In the genomic region with DNA sequence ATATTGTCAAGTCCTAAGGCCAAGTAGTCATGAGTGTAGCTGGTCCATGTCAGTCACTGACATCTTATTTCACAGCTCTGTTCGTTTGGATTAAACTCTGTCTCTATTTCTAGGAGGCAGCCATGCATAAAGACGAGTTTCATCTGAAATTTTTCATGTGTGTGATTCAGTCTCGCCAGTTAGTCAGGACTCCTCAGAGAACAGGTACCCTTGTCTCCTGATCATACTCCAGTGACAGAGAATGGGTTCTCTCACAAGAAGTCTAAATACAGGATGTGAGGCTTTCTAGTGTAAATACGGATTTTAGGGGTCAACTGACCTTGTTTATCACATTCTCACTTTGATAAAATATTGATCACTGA, we compare ENCODE assay signal across 13 cellular contexts. TPM values are rescaled to one million over a fixed set of nuclear protein-coding genes. Genes with fewer than 3 reads are reported as not detected.
A peak's percentile ranks its signal among the peaks of the same experiment; 100 is the strongest.
DNase-seq lines count a peak whose midpoint lies in the region; ATAC-seq and TF ChIP-seq lines count a peak whose summit lies in the region.
"Had no signal": no experiment of that assay in that cellular context is flagged by ENCODE, and none has a peak within 500 bp of the region (broad histone marks: within the 10 kb centered on the region; RNA-seq: fewer than 3 reads in every experiment).

No MANE protein-coding gene starts in this region.

- TF ChIP-seq CTCF in mammary epithelial cell (conservative IDR thresholded peaks at IDR 0.05 in 1 of 2, IDR thresholded peaks at IDR 0.05 in 1 of 2; ENCODE audit: extremely low read depth in 1 of 2, insufficient read depth in 1 of 2, low read depth in 1 of 2, low read length in 2 of 2) (no peak), MCF 10A (IDR thresholded peaks at IDR 0.05; ENCODE audit: unreplicated experiment) (no peak), SU-DHL-6 (IDR thresholded peaks at IDR 0.05; ENCODE audit: insufficient read depth, low read length, poor library complexity, severe bottlenecking) (no peak), type B pancreatic cell (conservative IDR thresholded peaks at IDR 0.05) (no peak)

- H3K4me2 ChIP-seq in mammary epithelial cell (ENCODE audit: insufficient read depth, low read depth, low read length) (no peak overlapping the region), SU-DHL-6 (ENCODE audit: low read depth, low read length, poor library complexity, severe bottlenecking) (peak overlapping the region; percentile 86)

- H3K4me1 Mint-ChIP-seq in MCF 10A (ENCODE audit: insufficient read depth, unreplicated experiment) (peaks cover 23% of the 10 kb centered on the region), type B pancreatic cell (ENCODE audit: unreplicated experiment) (peaks cover 17% of the 10 kb centered on the region)

- H3K4me3 Mint-ChIP-seq in MCF 10A (ENCODE audit: unreplicated experiment), result no peak overlapping the region
- H3K4me3 Mint-ChIP-seq in type B pancreatic cell, result no peak overlapping the region

- dilution Hi-C loops in mammary epithelial cell (cut with HindIII; ENCODE audit: low sequenced_read_pairs), result no loop called here

- H3K36me3 ChIP-seq in mammary epithelial cell (ENCODE audit: insufficient read depth, low read length), result no peaks in the 10 kb centered on the region
- no peaks in the 10 kb centered on the region for H3K36me3 ChIP-seq in SU-DHL-6 (ENCODE audit: low read length)
- H3K36me3 ChIP-seq: esophagus muscularis mucosa, neutrophil had no signal

- in situ Hi-C loops in mammary epithelial cell (cut with MboI; ENCODE audit: low sequenced_read_pairs in 2 of 2), result no loop called here

- no TSS peak for BruUV-seq in mammary epithelial cell (replicated peaks; lab: Mats Ljungman, UMichigan)
- BruUV-seq in MCF 10A (replicated peaks; lab: Mats Ljungman, UMichigan), result no TSS peak

- H3K79me2 ChIP-seq in mammary epithelial cell (ENCODE audit: insufficient read depth, low read length) (peaks cover 42% of the 10 kb centered on the region), SU-DHL-6 (ENCODE audit: insufficient read depth, low read length) (peaks cover 33% of the 10 kb centered on the region)

- DNase-seq in mammary epithelial cell (no peak), MCF 10A (ENCODE audit: unreplicated experiment) (no peak), kidney tubule cell (ENCODE audit: low spot score) (peak; percentile 72), type B pancreatic cell (ENCODE audit: extremely low spot score, unreplicated experiment) (no peak), caudate nucleus (lab: John Stamatoyannopoulos, UW) (no peak)
- DNase-seq: NCI-H1105 treated with DMSO at 0.1 percent for 48 hours, NCI-H774 had no signal

- WGBS in mammary epithelial cell (ENCODE audit: low coverage, missing lambda C conversion rate), result 55% methylated on average over 4 of the region's 4 CpGs

- H3K27me3 Mint-ChIP-seq in MCF 10A (ENCODE audit: insufficient read depth, unreplicated experiment) (peaks cover 12% of the 10 kb centered on the region), type B pancreatic cell (peaks cover 12% of the 10 kb centered on the region)

- H2AFZ ChIP-seq in mammary epithelial cell (ENCODE audit: low read depth, low read length), result no peak overlapping the region
- peak overlapping the region; percentile 67 for H2AFZ ChIP-seq in SU-DHL-6 (ENCODE audit: low read depth, low read length, severe bottlenecking)

- no peak for ATAC-seq in HG03439 (IDR thresholded peaks at IDR 0.05; ENCODE audit: unreplicated experiment)
- no peak for ATAC-seq in HG03378 (IDR thresholded peaks at IDR 0.05; ENCODE audit: unreplicated experiment)
- ATAC-seq: stimulated activated naive CD8-positive, alpha-beta T cell treated with anti-CD3 and anti-CD28 coated beads, Interleukin-15, Interleukin-2, amounts not matched to agents 100 U/mL and 50 U/mL, for 24 hours had no signal

- H3K9me2 ChIP-seq in SU-DHL-6 (replicated peaks; ENCODE audit: insufficient read depth, low read length), result no peaks in the 10 kb centered on the region

- intact Hi-C loops in mammary epithelial cell (cut with micrococcal nuclease), result loop anchor here (2.0 kb wide), 1 partner anchor 106 kb away; no protein-coding TSS in a partner anchor
- intact Hi-C loops in MCF 10A (cut with micrococcal nuclease), result loop anchor here (2.0 kb wide), 1 partner anchor 50 kb away; a partner anchor contains a TSS

- H3K27me3 ChIP-seq in mammary epithelial cell (ENCODE audit: insufficient read depth, low read length) (no peaks in the 10 kb centered on the region), SU-DHL-6 (ENCODE audit: low read length) (no peaks in the 10 kb centered on the region)
- H3K27me3 ChIP-seq: esophagus muscularis mucosa had no signal

- CTCF ChIA-PET in mammary epithelial cell (lab: Charles Lee; ENCODE audit: low non-redundant PET) (no interaction called here), MCF 10A (lab: Yijun Ruan, JAX) (interaction anchor here (0.6 to 1.5 kb wide), 6 partner anchors 10 to 60 kb away, joined by 3 to 5 read pairs (median 4); no protein-coding TSS in a partner anchor)

- H3K36me3 Mint-ChIP-seq in MCF 10A (ENCODE audit: insufficient read depth, unreplicated experiment) (peaks cover 6% of the 10 kb centered on the region), type B pancreatic cell (no peaks in the 10 kb centered on the region)

- H3K27ac Mint-ChIP-seq in MCF 10A (ENCODE audit: low read depth, unreplicated experiment) (no peak overlapping the region), type B pancreatic cell (peak overlapping the region; percentile 94)

- H3K4me3 ChIP-seq in mammary epithelial cell (replicated peaks in 1 of 3; ENCODE audit: insufficient read depth in 1 of 3, low read depth in 2 of 3, low read length in 3 of 3) (no peak overlapping the region), SU-DHL-6 (ENCODE audit: insufficient read depth, low read length, poor library complexity, severe bottlenecking) (no peak overlapping the region)

- no peak overlapping the region for H3K9ac ChIP-seq in mammary epithelial cell (ENCODE audit: insufficient read depth, low read length)
- peak overlapping the region; percentile 94 for H3K9ac ChIP-seq in SU-DHL-6 (ENCODE audit: low read length)

- H3K27ac ChIP-seq in mammary epithelial cell (ENCODE audit: insufficient read depth, low read depth, low read length), result peak overlapping the region; percentile 94
- H3K27ac ChIP-seq in SU-DHL-6 (ENCODE audit: low read depth, low read length), result no peak overlapping the region
- no peak overlapping the region for H3K27ac ChIP-seq in caudate nucleus (ENCODE audit: low read depth, low read length)

- H4K20me1 ChIP-seq in mammary epithelial cell (ENCODE audit: insufficient read depth, low read length), result no peaks in the 10 kb centered on the region
- H4K20me1 ChIP-seq in SU-DHL-6 (ENCODE audit: low read depth, low read length), result no peaks in the 10 kb centered on the region

- H3K9me3 ChIP-seq in mammary epithelial cell (replicated peaks; ENCODE audit: insufficient read depth, low read length) (no peaks in the 10 kb centered on the region), SU-DHL-6 (ENCODE audit: insufficient read depth, low read length) (no peaks in the 10 kb centered on the region)
- H3K9me3 ChIP-seq: esophagus muscularis mucosa, neutrophil had no signal

- peaks cover 12% of the 10 kb centered on the region; the same call in 1 of the 2 replicates for H3F3A ChIP-seq in SU-DHL-6 (ENCODE audit: insufficient read depth)

- POLR2A ChIA-PET in MCF 10A (lab: Yijun Ruan, JAX), result interaction anchor here (1.1 to 8.4 kb wide), 6 partner anchors 11 to 575 kb away, joined by 3 to 99 read pairs (median 8); a partner anchor contains a TSS

- peaks cover 25% of the 10 kb centered on the region for H3K4me1 ChIP-seq in mammary epithelial cell (ENCODE audit: insufficient read depth, low read length)

- no peaks in the 10 kb centered on the region for H3K9me3 Mint-ChIP-seq in MCF 10A (ENCODE audit: unreplicated experiment)
- no peaks in the 10 kb centered on the region for H3K9me3 Mint-ChIP-seq in type B pancreatic cell

RNA-seq across cellular contexts. Expression of a gene that starts 1.4 kb away (rescaled TPM):
- total RNA-seq in mammary epithelial cell, result 10 to 100 TPM; 20.3 to 24.7 TPM
- polyA plus RNA-seq in mammary epithelial cell, result 12.5 TPM
- 22.9 TPM for polyA minus RNA-seq in mammary epithelial cell
- total RNA-seq in MCF 10A (2022), result 21.7 and 24.5 TPM in 2 replicates
- total RNA-seq in type B pancreatic cell (ENCODE audit: low replicate concordance), result 25.0 and 32.0 TPM in 2 replicates

RNA-seq across cellular contexts. Expression of a gene that starts 11.9 kb away (rescaled TPM):
- total RNA-seq in mammary epithelial cell (10 to 100 TPM; 63.2 to 82.0 TPM), MCF 10A (2022) (65.9 and 69.3 TPM in 2 replicates), type B pancreatic cell (ENCODE audit: low replicate concordance) (99.0 and 119 TPM in 2 replicates)
- 61.6 TPM for polyA plus RNA-seq in mammary epithelial cell
- polyA minus RNA-seq in mammary epithelial cell, result 86.4 TPM

RNA-seq across cellular contexts. Expression of a gene that starts 50.1 kb away (rescaled TPM):
- total RNA-seq in mammary epithelial cell, result 10 to 100 TPM; 20.4 to 20.7 TPM
- 18.2 TPM for polyA plus RNA-seq in mammary epithelial cell
- 7.3 TPM for polyA minus RNA-seq in mammary epithelial cell
- total RNA-seq in MCF 10A (2022), result 23.0 and 24.0 TPM in 2 replicates
- 27.0 and 29.5 TPM in 2 replicates for total RNA-seq in type B pancreatic cell (ENCODE audit: low replicate concordance)
